Comparison of ENCODE assay signal across 8 cellular contexts in the genomic region with DNA sequence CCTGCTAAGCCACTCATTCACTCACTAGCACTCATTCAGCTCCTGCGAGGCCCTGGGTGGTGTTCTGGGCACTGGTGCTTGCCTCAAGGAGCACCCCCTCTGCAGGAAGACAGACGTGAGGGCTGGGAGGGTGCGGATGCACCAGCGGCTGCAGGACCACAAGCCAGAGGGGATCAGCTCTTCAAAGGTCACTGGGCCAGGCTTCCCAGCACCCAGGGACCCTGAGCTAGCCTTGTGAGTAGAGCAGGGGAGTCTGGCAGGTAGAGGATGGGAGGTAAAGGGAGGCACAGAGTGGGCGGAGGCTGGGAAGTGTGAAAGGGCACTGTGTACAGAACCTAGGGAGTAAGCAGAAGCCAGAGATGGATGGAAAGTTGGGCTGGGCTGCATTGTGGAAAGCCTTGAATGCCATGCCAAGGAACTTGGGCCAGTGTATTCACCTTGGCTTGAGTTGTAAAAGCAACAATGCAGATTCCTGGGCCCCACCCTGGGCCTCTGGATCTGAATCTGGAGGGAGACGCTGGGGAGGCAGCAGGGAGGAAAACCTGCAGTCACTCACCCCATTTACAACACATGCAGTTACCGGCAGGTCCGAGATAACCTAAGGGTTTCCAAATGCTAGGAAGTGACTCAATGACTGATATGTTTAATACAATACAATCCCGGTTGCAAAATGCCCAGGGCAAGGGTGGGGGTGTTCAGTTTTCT. TPM values are rescaled to one million over a fixed set of nuclear protein-coding genes. Genes with fewer than 3 reads are reported as not detected.
DNase-seq lines count a peak whose midpoint lies in the region.

No MANE protein-coding gene starts in this region.

- H2AFZ ChIP-seq in neuronal stem cell (ENCODE audit: low read length): no peak overlapping the region

- peak overlapping the region; percentile 14 for H2BK12ac ChIP-seq in neuronal stem cell (ENCODE audit: low read length)

- peak overlapping the region; percentile 4 for H3K9ac ChIP-seq in neuronal stem cell (ENCODE audit: low read depth, low read length, poor library complexity)

- H3K27me3 ChIP-seq in esophagus (ENCODE audit: control insufficient read depth in 1 of 2, insufficient read depth in 2 of 2, low read length in 2 of 2) (no peaks in the 10 kb centered on the region), neuronal stem cell (ENCODE audit: control insufficient read depth in 3 of 3, insufficient read depth in 3 of 3, low read depth in 1 of 3, low read length in 3 of 3) (peaks cover 0 to 22% (median 18%) of the 10 kb centered on the region in 3 experiments)

- H3K14ac ChIP-seq in neuronal stem cell (ENCODE audit: low read length): no peak overlapping the region

- no peak overlapping the region for H4K8ac ChIP-seq in neuronal stem cell (ENCODE audit: low read depth, low read length)

- DNase-seq in activated gamma-delta T cell treated with Interleukin-2 at 50 U/mL for 16 hours (peak; percentile 33), activated gamma-delta T cell (lab: John Stamatoyannopoulos, UW) (no peak), neuronal stem cell (ENCODE audit: low spot score) (no peak), G401 (ENCODE audit: low spot score) (no peak), GDM1 (lab: John Stamatoyannopoulos, UW) (no peak), NCI-H1694 (lab: John Stamatoyannopoulos, UW) (no peak)
- peak; percentile 78 for DNase-seq in activated CD8-positive, alpha-beta memory T cell treated with anti-CD3 and anti-CD28 coated beads for 24 hours

- in situ Hi-C loops in G401 (cut with HindIII; ENCODE audit: low sequenced_read_pairs): no loop called here

- H3K36me3 ChIP-seq in esophagus (ENCODE audit: control insufficient read depth in 2 of 2, insufficient read depth in 2 of 2, low read length in 1 of 2) (no peaks in the 10 kb centered on the region), neuronal stem cell (replicated peaks in 1 of 2; ENCODE audit: control insufficient read depth in 2 of 2, insufficient read depth in 2 of 2, low read length in 2 of 2) (no peaks in the 10 kb centered on the region)

- no peak overlapping the region for H3K4ac ChIP-seq in neuronal stem cell (ENCODE audit: low read length)

- peak overlapping the region; percentile 5 for H3K23ac ChIP-seq in neuronal stem cell (ENCODE audit: low read depth, low read length, poor library complexity)

- H2BK15ac ChIP-seq in neuronal stem cell (ENCODE audit: low read length): peak overlapping the region; percentile 33

- H3K79me1 ChIP-seq in neuronal stem cell (ENCODE audit: low read depth, low read length): peaks cover 2% of the 10 kb centered on the region

- peak overlapping the region; percentile 38 for H3K18ac ChIP-seq in neuronal stem cell (ENCODE audit: low read length)

- H3K4me3 ChIP-seq in esophagus (ENCODE audit: low read depth in 1 of 2, low read length in 2 of 2) (peak overlapping the region; percentile 45 to 95), neuronal stem cell (ENCODE audit: low read length in 2 of 2) (no peak overlapping the region)

- H4K91ac ChIP-seq in neuronal stem cell (ENCODE audit: low read depth, low read length, poor library complexity): no peak overlapping the region

- H3K9me3 ChIP-seq in esophagus (ENCODE audit: control insufficient read depth in 2 of 2, insufficient read depth in 1 of 2, low read depth in 1 of 2, low read length in 1 of 2) (no peaks in the 10 kb centered on the region), neuronal stem cell (replicated peaks in 1 of 2; ENCODE audit: control insufficient read depth in 2 of 2, insufficient read depth in 1 of 2, low read depth in 1 of 2, low read length in 2 of 2) (no peaks in the 10 kb centered on the region)

- H2AK5ac ChIP-seq in neuronal stem cell (ENCODE audit: low read depth, low read length): peak overlapping the region; percentile 83

- WGBS in esophagus, 2 donors: 19 to 27% methylated on average over 9 of the region's 9 CpGs
- WGBS in neuronal stem cell (ENCODE audit: extremely low coverage in 2 of 2, insufficient read length in 2 of 2, insufficient replicate concordance in 1 of 2), 2 donors: no CpG with 5 or more reads among the region's 9 CpGs

- peak overlapping the region; percentile 18 for H3K4me2 ChIP-seq in neuronal stem cell (ENCODE audit: insufficient read depth, low read length, poor library complexity, severe bottlenecking)

- peaks cover 0 to 23% of the 10 kb centered on the region in 2 donors for H3K4me1 ChIP-seq in esophagus (ENCODE audit: control insufficient read depth in 2 of 2, insufficient read depth in 2 of 2, low read length in 1 of 2)
- peaks cover 4 to 5% of the 10 kb centered on the region in 2 donors for H3K4me1 ChIP-seq in neuronal stem cell (ENCODE audit: control insufficient read depth in 2 of 2, insufficient read depth in 1 of 2, low read depth in 1 of 2, low read length in 2 of 2)

- H3K27ac ChIP-seq in esophagus (ENCODE audit: low read depth in 2 of 2, low read length in 1 of 2) (peak overlapping the region; percentile 98 to 99), neuronal stem cell (replicated peaks; ENCODE audit: low read length) (no peak overlapping the region)

- H2BK5ac ChIP-seq in neuronal stem cell (ENCODE audit: low read length): no peak overlapping the region

- H2BK120ac ChIP-seq in neuronal stem cell (ENCODE audit: low read depth, low read length): peak overlapping the region; percentile 78

RNA-seq across cellular contexts. Expression of gene IL4R, which starts 1.7 kb away (rescaled TPM):
- 10 to 100 TPM; 51.1 to 60.0 TPM for polyA plus RNA-seq in esophagus
- 9.3 TPM for polyA plus RNA-seq in neuronal stem cell (2013, experiment 1 of 2)
- 9.2 TPM for polyA plus RNA-seq in neuronal stem cell (2013, experiment 2 of 2)
- 12.1 and 22.7 TPM in 2 replicates for total RNA-seq in G401 (2014; rRNA removed; shearing (Covaris generic))

RNA-seq across cellular contexts. Expression of gene NSMCE1, which starts 46.9 kb away (rescaled TPM):
- 10 to 100 TPM; 29.0 to 47.1 TPM for polyA plus RNA-seq in esophagus
- 54.4 TPM for polyA plus RNA-seq in neuronal stem cell (2013, experiment 1 of 2)
- 52.8 TPM for polyA plus RNA-seq in neuronal stem cell (2013, experiment 2 of 2)
- total RNA-seq in G401 (2014; rRNA removed; shearing (Covaris generic)): 16.1 and 32.5 TPM in 2 replicates

Comparison
In these comparisons a context has a peak if more than half of its experiments do, and no peak if none do; other contexts are left out.
1. DNase-seq: peak in activated gamma-delta T cell treated with Interleukin-2 at 50 U/mL for 16 hours (single experiment) and activated CD8-positive, alpha-beta memory T cell treated with anti-CD3 and anti-CD28 coated beads for 24 hours (single experiment); none in activated gamma-delta T cell (single experiment), neuronal stem cell (single experiment), G401 (single experiment), GDM1 (single experiment) and NCI-H1694 (single experiment).
2. H3K4me3 ChIP-seq: peak in esophagus (2 of 2); none in neuronal stem cell (0 of 2).